Comparison of ENCODE assay signal across 33 cellular contexts in the genomic region with DNA sequence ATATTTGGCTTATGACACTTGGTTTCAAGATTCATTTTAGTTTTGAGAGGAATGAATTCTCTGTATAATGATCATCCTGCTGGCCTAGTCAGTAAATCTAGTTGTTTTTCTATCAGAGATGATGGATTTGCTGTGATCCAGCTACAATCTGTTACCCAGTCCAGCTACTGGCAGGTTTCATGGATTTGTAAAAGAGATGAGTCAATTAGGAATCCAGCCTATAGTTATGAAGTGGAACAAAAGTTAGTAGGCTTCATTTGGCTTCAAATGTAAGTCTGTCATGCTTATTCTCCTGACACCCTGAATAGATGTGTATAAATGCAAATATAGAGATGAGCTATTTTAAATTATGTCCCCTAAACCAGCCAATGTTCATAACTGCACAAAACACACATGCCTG. TPM values are rescaled to one million over a fixed set of nuclear protein-coding genes. Genes with fewer than 3 reads are reported as not detected.
"Had no signal": no experiment of that assay in that cellular context is flagged by ENCODE, and none has a peak within 500 bp of the region (broad histone marks: within the 10 kb centered on the region; RNA-seq: fewer than 3 reads in every experiment).

No MANE protein-coding gene starts in this region.

- H3K4me1 Mint-ChIP-seq: activated CD8-positive, alpha-beta memory T cell treated with anti-CD3 and anti-CD28 coated beads, Interleukin-2, amount 10 ng/mL, durations not matched to agents 7 days and 5 days; activated naive CD4-positive, alpha-beta T cell treated with anti-CD3 and anti-CD28 coated beads, Interleukin-2, amount 50 U/mL, for 24 hours; central memory CD8-positive, alpha-beta T cell; T-helper 17 cell had no signal

- H3K36me3 Mint-ChIP-seq: activated CD8-positive, alpha-beta memory T cell treated with anti-CD3 and anti-CD28 coated beads, Interleukin-2, amount 10 ng/mL, durations not matched to agents 7 days and 5 days; activated naive CD4-positive, alpha-beta T cell treated with anti-CD3 and anti-CD28 coated beads, Interleukin-2, amount 50 U/mL, for 24 hours; brain; WTC11 had no signal

- H3K27ac ChIP-seq: Peyer's patch, RWPE1, SJCRH30 had no signal

- ATAC-seq: activated CD8-positive, alpha-beta memory T cell treated with anti-CD3 and anti-CD28 coated beads, Interleukin-2, amount 10 ng/mL, durations not matched to agents 7 days and 5 days; T-helper 17 cell; WTC11 had no signal

- H3K27me3 ChIP-seq: Peyer's patch had no signal

- H3K9ac ChIP-seq: SK-N-SH had no signal

- H3K9me3 ChIP-seq: Peyer's patch, SJCRH30, SK-N-SH had no signal

- H3K9me3 Mint-ChIP-seq: activated naive CD4-positive, alpha-beta T cell treated with anti-CD3 and anti-CD28 coated beads, Interleukin-2, amount 50 U/mL, for 24 hours; activated T-cell treated with anti-CD3 and anti-CD28 coated beads, Interleukin-2, amount 50 U/mL, for 24 hours; activated T-helper 1 cell treated with anti-CD3 and anti-CD28 coated beads, Interleukin-12 subunit alpha, Interleukin-12 subunit beta, Interleukin-2, Interleukin-4 antibody, amounts not matched to agents 30 ng/mL and 10 ng/mL and 1 ng/mL, durations not matched to agents 14 hours and 24 hours and 36 hours; central memory CD8-positive, alpha-beta T cell; WTC11 had no signal

- H3K4me3 ChIP-seq: Peyer's patch, SJCRH30 had no signal

- H3K36me3 ChIP-seq: Peyer's patch, SJCRH30 had no signal

- H3K4me3 Mint-ChIP-seq: activated CD8-positive, alpha-beta memory T cell treated with anti-CD3 and anti-CD28 coated beads, Interleukin-2, amount 10 ng/mL, durations not matched to agents 7 days and 5 days; activated naive CD4-positive, alpha-beta T cell treated with anti-CD3 and anti-CD28 coated beads, Interleukin-2, amount 50 U/mL, for 24 hours; activated T-cell treated with anti-CD3 and anti-CD28 coated beads, Interleukin-2, amount 50 U/mL, for 24 hours; activated T-helper 1 cell treated with anti-CD3 and anti-CD28 coated beads, Interleukin-12 subunit alpha, Interleukin-12 subunit beta, Interleukin-2, Interleukin-4 antibody, amounts not matched to agents 30 ng/mL and 10 ng/mL and 1 ng/mL, durations not matched to agents 14 hours and 24 hours and 36 hours; brain; central memory CD8-positive, alpha-beta T cell; T-helper 17 cell; WTC11 had no signal

- H3K27ac Mint-ChIP-seq: activated CD8-positive, alpha-beta memory T cell treated with anti-CD3 and anti-CD28 coated beads, Interleukin-2, amount 10 ng/mL, durations not matched to agents 7 days and 5 days; activated naive CD4-positive, alpha-beta T cell treated with anti-CD3 and anti-CD28 coated beads, Interleukin-2, amount 50 U/mL, for 24 hours; activated T-cell treated with anti-CD3 and anti-CD28 coated beads, Interleukin-2, amount 50 U/mL, for 24 hours; activated T-helper 1 cell treated with anti-CD3 and anti-CD28 coated beads, Interleukin-12 subunit alpha, Interleukin-12 subunit beta, Interleukin-2, Interleukin-4 antibody, amounts not matched to agents 30 ng/mL and 10 ng/mL and 1 ng/mL, durations not matched to agents 14 hours and 24 hours and 36 hours; T-helper 17 cell; WTC11 had no signal

- DNase-seq: activated CD4-positive, alpha-beta T cell treated with anti-CD3 and anti-CD28 coated beads for 48 hours; activated CD4-positive, alpha-beta T cell treated with anti-CD3 and anti-CD28 coated beads, Interleukin-2, amount 50 U/mL, for 4 hours; activated CD4-positive, CD25-positive, alpha-beta regulatory T cell treated with anti-CD3 and anti-CD28 coated beads, Interleukin-2, amount 50 U/mL, for 72 hours; activated CD8-positive, alpha-beta memory T cell treated with anti-CD3 and anti-CD28 coated beads, Interleukin-2, amount 10 ng/mL, durations not matched to agents 7 days and 5 days; activated effector memory CD4-positive, alpha-beta T cell treated with Interleukin-2 at 50 U/mL for 16 hours; activated naive CD4-positive, alpha-beta T cell; activated T-cell treated with anti-CD3 and anti-CD28 coated beads, Interleukin-2, amount 50 U/mL, for 24 hours; amniotic stem cell; KG1; NCI-H1048; NCI-H1417; NCI-H2029; NCI-H2107; NCI-H2171 treated with DMSO at 0.1 percent for 48 hours; NCI-H524 treated with DMSO at 0.1 percent for 48 hours; NCI-H748 treated with DMSO at 0.1 percent for 48 hours; NK-92 treated with Interleukin-12 subunit alpha and Interleukin-12 subunit beta, amount 100 ng/mL, for 24 hours; Peyer's patch; Right ventricle myocardium superior; SJCRH30; SK-N-SH; SW 1271; T-helper 17 cell; T-helper 9 cell had no signal

- H3K4me1 ChIP-seq: Peyer's patch, SJCRH30 had no signal

RNA-seq across cellular contexts. Expression of a gene that starts 12.1 kb away (rescaled TPM):
- total RNA-seq: activated CD8-positive, alpha-beta memory T cell treated with anti-CD3 and anti-CD28 coated beads, Interleukin-2, amount 10 ng/mL, durations not matched to agents 7 days and 5 days; activated T-helper 1 cell treated with anti-CD3 and anti-CD28 coated beads, Interleukin-12 subunit alpha, Interleukin-12 subunit beta, Interleukin-2, Interleukin-4 antibody, amounts not matched to agents 30 ng/mL and 10 ng/mL and 1 ng/mL, durations not matched to agents 14 hours and 24 hours and 36 hours; astrocyte; LHCN-M2; M059J; Peyer's patch; SJCRH30; T-helper 17 cell had no signal
